In genomic region chr4:134201216-134202098, GRCh38 we compare ENCODE assay signal across 8 cellular contexts. TPM values are rescaled to one million over a fixed set of nuclear protein-coding genes. Genes with fewer than 3 reads are reported as not detected.
DNase-seq lines count a peak whose midpoint lies in the region; ATAC-seq, FAIRE-seq and TF ChIP-seq lines count a peak whose summit lies in the region.

TSS of gene PABPC4L (minus strand) at chr4:134201789. CDS start at chr4:134201019, 770 bp downstream.

- intact Hi-C loops in adrenal gland (cut with DNase I), result loop anchor here in 1 of 2 donors (2.0 kb wide), 1 partner anchor 49 kb away; no protein-coding TSS in a partner anchor

- H3K9me3 Mint-ChIP-seq in activated T-cell treated with anti-CD3 and anti-CD28 coated beads, Interleukin-2, amount 50 U/mL, for 4 hours, result peaks cover 20% of the 10 kb centered on the region

- peaks cover 0 to 8% (median 0%) of the 10 kb centered on the region in 3 donors for H3K9me3 ChIP-seq in adrenal gland (replicated peaks in 1 of 3)
- no peaks in the 10 kb centered on the region for H3K9me3 ChIP-seq in hepatocyte (ENCODE audit: low read depth)
- H3K9me3 ChIP-seq in small intestine (ENCODE audit: control insufficient read depth, low read depth), result no peaks in the 10 kb centered on the region

- H3K36me3 ChIP-seq in adrenal gland (replicated peaks in 1 of 2), result no peaks in the 10 kb centered on the region
- H3K36me3 ChIP-seq in hepatocyte (replicated peaks; ENCODE audit: insufficient read depth, low read depth), result no peaks in the 10 kb centered on the region
- H3K36me3 ChIP-seq in small intestine (ENCODE audit: control insufficient read depth in 2 of 2, insufficient read depth in 2 of 2, low read length in 2 of 2), result no peaks in the 10 kb centered on the region

- peaks cover 21% of the 10 kb centered on the region for H3K79me2 ChIP-seq in hepatocyte

- peaks cover 3% of the 10 kb centered on the region for H3K27me3 ChIP-seq in adrenal gland
- H3K27me3 ChIP-seq in hepatocyte, result no peaks in the 10 kb centered on the region
- no peaks in the 10 kb centered on the region for H3K27me3 ChIP-seq in small intestine (ENCODE audit: control insufficient read depth in 2 of 2, insufficient read depth in 2 of 2, low read length in 2 of 2)

- H3K4me3 ChIP-seq in adrenal gland (peak within 1 kb of the TSS in 2 of 4 donors; percentile 15 to 55), hepatocyte (peak within 1 kb of the TSS; percentile 36), small intestine (ENCODE audit: low read depth in 1 of 2, low read length in 2 of 2) (peak within 1 kb of the TSS; percentile 10 to 30)

- DNase-seq in HPDE6-E6E7 (ENCODE audit: extremely low spot score) (peak; percentile 40), adrenal gland (peak; percentile 18 to 63 (median 35)), hepatocyte (ENCODE audit: low spot score) (peak; percentile 57), small intestine (no peak), erythroblast (lab: John Stamatoyannopoulos, UW) (no peak)
- no peak for DNase-seq in activated T-cell treated with anti-CD3 and anti-CD28 coated beads, Interleukin-2, amount 50 U/mL, for 4 hours
- no peak for DNase-seq in central memory CD4-positive, alpha-beta T cell

- H2AFZ ChIP-seq in hepatocyte, result peak within 1 kb of the TSS; percentile 47

- H3K4me1 ChIP-seq in adrenal gland (replicated peaks in 1 of 2) (peaks cover 0 to 4% of the 10 kb centered on the region in 2 donors), hepatocyte (ENCODE audit: insufficient read depth) (no peaks in the 10 kb centered on the region), small intestine (ENCODE audit: control insufficient read depth in 2 of 2, insufficient read depth in 1 of 2, low read depth in 1 of 2, low read length in 1 of 2) (no peaks in the 10 kb centered on the region)

- H3K4me3 Mint-ChIP-seq in activated T-cell treated with anti-CD3 and anti-CD28 coated beads, Interleukin-2, amount 50 U/mL, for 4 hours, result no peak within 1 kb of the TSS

- no peaks in the 10 kb centered on the region for H4K20me1 ChIP-seq in hepatocyte (ENCODE audit: insufficient read depth, poor library complexity, severe bottlenecking)

- no peak for TF ChIP-seq CTCF in adrenal gland (IDR thresholded peaks at IDR 0.05)
- TF ChIP-seq CTCF in hepatocyte (IDR thresholded peaks at IDR 0.05; ENCODE audit: poor library complexity), result no peak

- WGBS in adrenal gland, 4 donors, result 4 to 11% (median 7%) methylated on average over 24 to 65 of the region's 65 CpGs
- WGBS in hepatocyte (ENCODE audit: low lambda C conversion rate, missing lambda C conversion rate), result 53% methylated on average over 44 of the region's 65 CpGs
- WGBS in small intestine, 3 donors, result 4 to 17% (median 16%) methylated on average over 56 to 65 of the region's 65 CpGs

- TF ChIP-seq POLR2A in adrenal gland (IDR thresholded peaks at IDR 0.05) (no peak), erythroblast (IDR thresholded peaks at IDR 0.05; ENCODE audit: low read length) (no peak)

- H3K27ac ChIP-seq in adrenal gland (peak within 1 kb of the TSS in 2 of 5 donors; percentile 51 to 67), hepatocyte (peak within 1 kb of the TSS; percentile 75), small intestine (ENCODE audit: low read depth in 1 of 2, low read length in 1 of 2) (peak within 1 kb of the TSS in 1 of 2 donors; percentile 47)

- no peaks in the 10 kb centered on the region for H3K9me2 ChIP-seq in hepatocyte (replicated peaks; ENCODE audit: insufficient read depth)

- H3K4me1 Mint-ChIP-seq in activated T-cell treated with anti-CD3 and anti-CD28 coated beads, Interleukin-2, amount 50 U/mL, for 4 hours (ENCODE audit: low read depth), result no peaks in the 10 kb centered on the region

- no peak for FAIRE-seq in small intestine (lab: Jason Lieb, UNC)

- ATAC-seq in activated T-cell treated with anti-CD3 and anti-CD28 coated beads, Interleukin-2, amount 50 U/mL, for 4 hours, result no peak
- no peak for ATAC-seq in HG02973 (IDR thresholded peaks at IDR 0.05; ENCODE audit: unreplicated experiment)

- H3K4me2 ChIP-seq in hepatocyte, result peak within 1 kb of the TSS; percentile 71

- H3K36me3 Mint-ChIP-seq in activated T-cell treated with anti-CD3 and anti-CD28 coated beads, Interleukin-2, amount 50 U/mL, for 4 hours (ENCODE audit: insufficient read depth), result no peaks in the 10 kb centered on the region

- no peaks in the 10 kb centered on the region for H3K27me3 Mint-ChIP-seq in activated T-cell treated with anti-CD3 and anti-CD28 coated beads, Interleukin-2, amount 50 U/mL, for 4 hours (ENCODE audit: low read depth)

RNA-seq across cellular contexts. Expression of gene PABPC4L, which starts in this region (rescaled TPM):
- total RNA-seq in adrenal gland, result 1 to 10 TPM in 1 of 8 donors, under 1 TPM in 7; 0.30 to 1.1 (median 0.55) TPM
- polyA plus RNA-seq in adrenal gland, result under 1 TPM; 0.20 to 0.62 (median 0.24) TPM
- 5.9 and 6.1 TPM in 2 replicates for total RNA-seq in hepatocyte
- 1.1 and 1.3 TPM in 2 replicates for polyA plus RNA-seq in hepatocyte
- under 1 TPM in 1 of 3 donors, not detected in 2; 0.21 TPM for polyA plus RNA-seq in small intestine
- not detected for total RNA-seq in activated T-cell treated with anti-CD3 and anti-CD28 coated beads, Interleukin-2, amount 50 U/mL, for 4 hours

Comparison
In these comparisons a context has a peak if more than half of its experiments do, and no peak if none do; other contexts are left out.
1. DNase-seq: peak in HPDE6-E6E7 (single experiment), adrenal gland (7 of 7) and hepatocyte (single experiment); none in small intestine (single experiment), activated T-cell treated with anti-CD3 and anti-CD28 coated beads, Interleukin-2, amount 50 U/mL, for 4 hours (single experiment), central memory CD4-positive, alpha-beta T cell (single experiment) and erythroblast (0 of 2).